Comparison of ENCODE assay signal across 8 cellular contexts in genomic region chr9:129026442-129027223, GRCh38. TPM values are rescaled to one million over a fixed set of nuclear protein-coding genes. Genes with fewer than 3 reads are reported as not detected.
DNase-seq lines count a peak whose midpoint lies in the region; ATAC-seq and TF ChIP-seq lines count a peak whose summit lies in the region.

No MANE protein-coding gene starts in this region.

- TF ChIP-seq POLR2A in testis (IDR thresholded peaks at IDR 0.05): no peak

- DNase-seq in activated T-cell treated with anti-CD3 and anti-CD28 coated beads, Interleukin-2, amount 50 U/mL, for 24 hours: no peak
- no peak for DNase-seq in activated T-cell treated with anti-CD3 and anti-CD28 coated beads, Interleukin-2, amount 50 U/mL, for 1 hour
- DNase-seq in fibroblast of pulmonary artery (ENCODE audit: low read depth) (no peak), testis (no peak), globus pallidus (ENCODE audit: low spot score) (no peak)
- DNase-seq in activated CD4-positive, alpha-beta T cell treated with anti-CD3 and anti-CD28 coated beads for 4 hours: no peak

- H3K27ac ChIP-seq in rectal smooth muscle tissue (ENCODE audit: low read depth, low read length): no peak overlapping the region
- peak overlapping the region in 1 of 2 donors; percentile 43 for H3K27ac ChIP-seq in testis

- no peak overlapping the region for H3K9ac ChIP-seq in rectal smooth muscle tissue (ENCODE audit: low read length)

- H3K36me3 ChIP-seq in rectal smooth muscle tissue (ENCODE audit: control insufficient read depth, insufficient read depth, low read length) (no peaks in the 10 kb centered on the region), testis (ENCODE audit: low read depth, missing control alignments) (no peaks in the 10 kb centered on the region)

- intact Hi-C loops in testis (cut with DNase I; ENCODE audit: low total_unique reads): no loop called here

- H3K27me3 ChIP-seq in rectal smooth muscle tissue (ENCODE audit: control insufficient read depth, insufficient read depth, low read length) (no peaks in the 10 kb centered on the region), testis (no peaks in the 10 kb centered on the region)

- H3K9me3 Mint-ChIP-seq in activated T-cell treated with anti-CD3 and anti-CD28 coated beads, Interleukin-2, amount 50 U/mL, for 24 hours: no peaks in the 10 kb centered on the region

- H3K27me3 Mint-ChIP-seq in activated T-cell treated with anti-CD3 and anti-CD28 coated beads, Interleukin-2, amount 50 U/mL, for 24 hours: no peaks in the 10 kb centered on the region

- peak overlapping the region; percentile 86 for H3K27ac Mint-ChIP-seq in activated T-cell treated with anti-CD3 and anti-CD28 coated beads, Interleukin-2, amount 50 U/mL, for 24 hours

- H3K4me1 Mint-ChIP-seq in activated T-cell treated with anti-CD3 and anti-CD28 coated beads, Interleukin-2, amount 50 U/mL, for 24 hours (ENCODE audit: low read depth): peaks cover 35% of the 10 kb centered on the region

- peak overlapping the region; percentile 84 for H3K4me3 Mint-ChIP-seq in activated T-cell treated with anti-CD3 and anti-CD28 coated beads, Interleukin-2, amount 50 U/mL, for 24 hours

- H3K4me3 ChIP-seq in fibroblast of pulmonary artery (replicated peaks; ENCODE audit: low read depth, low read length): peak overlapping the region; percentile 68
- H3K4me3 ChIP-seq in rectal smooth muscle tissue (ENCODE audit: low read length): peak overlapping the region; percentile 90
- H3K4me3 ChIP-seq in testis: no peak overlapping the region

- H3K36me3 Mint-ChIP-seq in activated T-cell treated with anti-CD3 and anti-CD28 coated beads, Interleukin-2, amount 50 U/mL, for 24 hours (ENCODE audit: low read depth): peaks cover 11% of the 10 kb centered on the region

- TF ChIP-seq CTCF in fibroblast of pulmonary artery (IDR thresholded peaks at IDR 0.05; ENCODE audit: low read length, missing control alignments) (no peak), testis (IDR thresholded peaks at IDR 0.05) (no peak)

- ATAC-seq in SK-N-SH treated with all-trans-retinoic acid at 6 μM for 48 hours: peak; percentile 35

- 26 to 29% methylated on average over 11 to 17 of the region's 17 CpGs for WGBS in testis, 2 donors

- no peaks in the 10 kb centered on the region for H3K9me3 ChIP-seq in testis

- peaks cover 18% of the 10 kb centered on the region for H3K4me1 ChIP-seq in rectal smooth muscle tissue (ENCODE audit: control insufficient read depth, insufficient read depth, low read length)
- H3K4me1 ChIP-seq in testis: peaks cover 41% of the 10 kb centered on the region

TF ChIP-seq in SK-N-SH treated with all-trans-retinoic acid at 6 μM for 48 hours, 23 proteins besides CTCF, POLR2A, EP300 and RAD21:
- TF ChIP-seq CSDC2 (CRISPR knock-in tag; IDR thresholded peaks at IDR 0.05) (no peak), SNAI2 (CRISPR knock-in tag; IDR thresholded peaks at IDR 0.05) (no peak), ZFP30 (CRISPR knock-in tag; IDR thresholded peaks at IDR 0.05) (no peak), PATZ1 (CRISPR knock-in tag; IDR thresholded peaks at IDR 0.05; ENCODE audit: borderline replicate concordance) (no peak), ARNTL (CRISPR knock-in tag; IDR thresholded peaks at IDR 0.05; ENCODE audit: borderline replicate concordance, low read depth) (no peak), ZNF8 (CRISPR knock-in tag; IDR thresholded peaks at IDR 0.05) (no peak), GLIS3 (CRISPR knock-in tag; IDR thresholded peaks at IDR 0.05) (no peak), OSR1 (CRISPR knock-in tag; IDR thresholded peaks at IDR 0.05) (no peak), TOX (CRISPR knock-in tag; IDR thresholded peaks at IDR 0.05; ENCODE audit: borderline replicate concordance) (no peak)

RNA-seq across cellular contexts. Expression of gene SH3GLB2, which starts 1.5 kb away (rescaled TPM):
- total RNA-seq in testis: 10 to 100 TPM; 88.8 to 92.2 TPM
- polyA plus RNA-seq in testis (ENCODE audit: insufficient read depth, low read depth, low replicate concordance): 62.3 TPM

RNA-seq across cellular contexts. Expression of gene MIGA2, which starts 9.8 kb away (rescaled TPM):
- 10 to 100 TPM; 42.0 to 42.7 TPM for total RNA-seq in testis
- 22.9 TPM for polyA plus RNA-seq in testis (ENCODE audit: insufficient read depth, low read depth, low replicate concordance)

RNA-seq across cellular contexts. Expression of gene DOLPP1, which starts 54.3 kb away (rescaled TPM):
- 10 to 100 TPM; 14.0 to 14.4 TPM for total RNA-seq in testis
- polyA plus RNA-seq in testis (ENCODE audit: insufficient read depth, low read depth, low replicate concordance): 17.9 TPM

Comparison
In these comparisons a context has a peak if more than half of its experiments do, and no peak if none do; other contexts are left out.
1. H3K4me3 ChIP-seq: peak in fibroblast of pulmonary artery (single experiment) and rectal smooth muscle tissue (single experiment); none in testis (0 of 2).